In the genomic region with DNA sequence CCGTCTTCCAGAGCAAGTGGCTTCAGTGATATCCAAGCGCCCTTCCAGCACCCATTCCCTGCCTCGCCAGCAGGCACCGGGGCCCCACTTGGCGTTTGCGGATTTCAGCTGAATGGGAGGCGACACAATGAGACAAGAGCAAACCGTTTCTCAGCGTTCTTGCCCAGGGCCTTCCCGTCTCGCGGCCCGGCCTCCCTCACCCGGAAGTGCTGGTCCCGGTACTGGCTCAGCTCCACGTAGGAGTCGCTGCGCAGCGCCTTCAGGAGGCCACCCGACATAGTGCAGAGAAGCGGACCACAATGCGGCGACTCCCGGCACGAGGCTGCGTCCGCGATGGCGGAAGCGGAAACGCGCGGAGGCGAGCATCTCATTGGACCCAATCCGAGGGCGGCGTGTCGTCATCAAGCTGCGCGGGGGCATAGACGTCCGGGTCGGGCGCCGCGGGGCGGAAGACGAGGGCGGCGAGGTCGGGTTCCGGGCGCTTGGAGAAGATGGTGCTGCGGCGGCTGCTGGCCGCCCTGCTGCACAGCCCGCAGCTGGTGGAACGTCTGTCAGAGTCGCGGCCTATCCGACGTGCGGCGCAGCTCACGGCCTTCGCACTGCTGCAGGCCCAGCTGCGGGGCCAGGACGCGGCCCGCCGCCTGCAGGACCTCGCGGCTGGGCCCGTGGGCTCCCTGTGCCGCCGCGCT, we compare ENCODE assay signal across 1 cellular context.
A peak's percentile ranks its signal among the peaks of the same experiment; 100 is the strongest.
TF ChIP-seq lines count a peak whose summit lies in the region.

Gene NCBP2 (minus strand): TSS at position 303 of the 689 bp plus-strand sequence. CDS start 25 bp downstream, at position 278.

TF ChIP-seq in HEK293, 187 proteins besides CTCF, POLR2A, EP300 and RAD21 (continued from another document and continues in another):
- TF ChIP-seq PRDM2 (tag by site-specific recombination; IDR thresholded peaks at IDR 0.05; ENCODE audit: borderline replicate concordance) = no peak
- peak; percentile 87 for TF ChIP-seq ZFHX2 (tag by site-specific recombination; conservative IDR thresholded peaks at IDR 0.05)
- TF ChIP-seq EGR2 (tag by site-specific recombination; IDR thresholded peaks at IDR 0.05; ENCODE audit: low read depth) = peak; percentile 58
- no peak for TF ChIP-seq ZNF596 (tag by site-specific recombination; IDR thresholded peaks at IDR 0.05)
- TF ChIP-seq ZNF549 (tag by site-specific recombination; IDR thresholded peaks at IDR 0.05) = no peak
- no peak for TF ChIP-seq ZNF558 (tag by site-specific recombination; IDR thresholded peaks at IDR 0.05)
- peak; percentile 68 for TF ChIP-seq ZNF341 (tag by site-specific recombination; IDR thresholded peaks at IDR 0.05; ENCODE audit: low read depth)
- TF ChIP-seq ZNF350 (tag by site-specific recombination; IDR thresholded peaks at IDR 0.05) = no peak
- TF ChIP-seq ZNF692 (tag by site-specific recombination; IDR thresholded peaks at IDR 0.05) = no peak; the same call in none of the 2 replicates
- TF ChIP-seq WT1 (tag by site-specific recombination; IDR thresholded peaks at IDR 0.05) = no peak; the same call in 1 of the 2 replicates
- TF ChIP-seq GLI2 (tag by site-specific recombination; IDR thresholded peaks at IDR 0.05; ENCODE audit: borderline replicate concordance, low read depth) = no peak
- TF ChIP-seq, protein P1, sequence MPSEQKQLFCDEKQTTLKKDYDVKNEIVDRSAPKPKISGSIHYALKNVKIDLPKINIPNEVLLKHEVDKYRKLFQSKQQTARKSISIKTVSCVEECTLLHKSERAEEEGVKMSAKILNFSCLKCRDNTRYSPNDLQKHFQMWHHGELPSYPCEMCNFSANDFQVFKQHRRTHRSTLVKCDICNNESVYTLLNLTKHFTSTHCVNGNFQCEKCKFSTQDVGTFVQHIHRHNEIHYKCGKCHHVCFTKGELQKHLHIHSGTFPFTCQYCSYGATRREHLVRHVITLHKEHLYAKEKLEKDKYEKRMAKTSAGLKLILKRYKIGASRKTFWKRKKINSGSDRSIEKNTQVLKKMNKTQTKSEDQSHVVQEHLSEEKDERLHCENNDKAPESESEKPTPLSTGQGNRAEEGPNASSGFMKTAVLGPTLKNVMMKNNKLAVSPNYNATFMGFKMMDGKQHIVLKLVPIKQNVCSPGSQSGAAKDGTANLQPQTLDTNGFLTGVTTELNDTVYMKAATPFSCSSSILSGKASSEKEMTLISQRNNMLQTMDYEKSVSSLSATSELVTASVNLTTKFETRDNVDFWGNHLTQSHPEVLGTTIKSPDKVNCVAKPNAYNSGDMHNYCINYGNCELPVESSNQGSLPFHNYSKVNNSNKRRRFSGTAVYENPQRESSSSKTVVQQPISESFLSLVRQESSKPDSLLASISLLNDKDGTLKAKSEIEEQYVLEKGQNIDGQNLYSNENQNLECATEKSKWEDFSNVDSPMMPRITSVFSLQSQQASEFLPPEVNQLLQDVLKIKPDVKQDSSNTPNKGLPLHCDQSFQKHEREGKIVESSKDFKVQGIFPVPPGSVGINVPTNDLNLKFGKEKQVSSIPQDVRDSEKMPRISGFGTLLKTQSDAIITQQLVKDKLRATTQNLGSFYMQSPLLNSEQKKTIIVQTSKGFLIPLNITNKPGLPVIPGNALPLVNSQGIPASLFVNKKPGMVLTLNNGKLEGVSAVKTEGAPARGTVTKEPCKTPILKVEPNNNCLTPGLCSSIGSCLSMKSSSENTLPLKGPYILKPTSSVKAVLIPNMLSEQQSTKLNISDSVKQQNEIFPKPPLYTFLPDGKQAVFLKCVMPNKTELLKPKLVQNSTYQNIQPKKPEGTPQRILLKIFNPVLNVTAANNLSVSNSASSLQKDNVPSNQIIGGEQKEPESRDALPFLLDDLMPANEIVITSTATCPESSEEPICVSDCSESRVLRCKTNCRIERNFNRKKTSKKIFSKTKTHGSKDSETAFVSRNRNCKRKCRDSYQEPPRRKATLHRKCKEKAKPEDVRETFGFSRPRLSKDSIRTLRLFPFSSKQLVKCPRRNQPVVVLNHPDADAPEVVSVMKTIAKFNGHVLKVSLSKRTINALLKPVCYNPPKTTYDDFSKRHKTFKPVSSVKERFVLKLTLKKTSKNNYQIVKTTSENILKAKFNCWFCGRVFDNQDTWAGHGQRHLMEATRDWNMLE (tag by site-specific recombination; conservative IDR thresholded peaks at IDR 0.05; ENCODE audit: low read depth) = peak; percentile 94
- TF ChIP-seq KLF10 (tag by site-specific recombination; IDR thresholded peaks at IDR 0.05) = no peak
- TF ChIP-seq ZNF560 (tag by site-specific recombination; IDR thresholded peaks at IDR 0.05; ENCODE audit: borderline replicate concordance) = no peak
- no peak for TF ChIP-seq OVOL3 (tag by site-specific recombination; IDR thresholded peaks at IDR 0.05)
- 0 out of 2 replicates have a peak, but pooled peaks have one; percentile 62 for TF ChIP-seq ZNF324 (tag by site-specific recombination; IDR thresholded peaks at IDR 0.05)
- peak; percentile 66 for TF ChIP-seq GLIS2 (tag by site-specific recombination; IDR thresholded peaks at IDR 0.05)
- TF ChIP-seq, protein P2, sequence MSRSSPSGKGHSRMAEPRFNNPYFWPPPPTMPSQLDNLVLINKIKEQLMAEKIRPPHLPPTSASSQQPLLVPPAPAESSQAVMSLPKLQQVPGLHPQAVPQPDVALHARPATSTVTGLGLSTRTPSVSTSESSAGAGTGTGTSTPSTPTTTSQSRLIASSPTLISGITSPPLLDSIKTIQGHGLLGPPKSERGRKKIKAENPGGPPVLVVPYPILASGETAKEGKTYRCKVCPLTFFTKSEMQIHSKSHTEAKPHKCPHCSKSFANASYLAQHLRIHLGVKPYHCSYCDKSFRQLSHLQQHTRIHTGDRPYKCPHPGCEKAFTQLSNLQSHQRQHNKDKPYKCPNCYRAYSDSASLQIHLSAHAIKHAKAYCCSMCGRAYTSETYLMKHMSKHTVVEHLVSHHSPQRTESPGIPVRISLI (tag by site-specific recombination; IDR thresholded peaks at IDR 0.05) = no peak
- no peak for TF ChIP-seq ZSCAN16 (tag by site-specific recombination; IDR thresholded peaks at IDR 0.05)
- TF ChIP-seq ZNF138 (tag by site-specific recombination; IDR thresholded peaks at IDR 0.05; ENCODE audit: borderline replicate concordance) = no peak
- no peak for TF ChIP-seq ZNF26 (tag by site-specific recombination; IDR thresholded peaks at IDR 0.05)
- TF ChIP-seq ZNF354C (tag by site-specific recombination; IDR thresholded peaks at IDR 0.05; ENCODE audit: borderline replicate concordance, low read depth) = no peak
- no peak for TF ChIP-seq ZBTB48 (tag by site-specific recombination; IDR thresholded peaks at IDR 0.05)
- no peak for TF ChIP-seq ZNF274 (IDR thresholded peaks at IDR 0.05; ENCODE audit: low read length)
- TF ChIP-seq ZNF274 (tag by site-specific recombination; IDR thresholded peaks at IDR 0.05; ENCODE audit: borderline replicate concordance) = no peak
- TF ChIP-seq, protein P3, sequence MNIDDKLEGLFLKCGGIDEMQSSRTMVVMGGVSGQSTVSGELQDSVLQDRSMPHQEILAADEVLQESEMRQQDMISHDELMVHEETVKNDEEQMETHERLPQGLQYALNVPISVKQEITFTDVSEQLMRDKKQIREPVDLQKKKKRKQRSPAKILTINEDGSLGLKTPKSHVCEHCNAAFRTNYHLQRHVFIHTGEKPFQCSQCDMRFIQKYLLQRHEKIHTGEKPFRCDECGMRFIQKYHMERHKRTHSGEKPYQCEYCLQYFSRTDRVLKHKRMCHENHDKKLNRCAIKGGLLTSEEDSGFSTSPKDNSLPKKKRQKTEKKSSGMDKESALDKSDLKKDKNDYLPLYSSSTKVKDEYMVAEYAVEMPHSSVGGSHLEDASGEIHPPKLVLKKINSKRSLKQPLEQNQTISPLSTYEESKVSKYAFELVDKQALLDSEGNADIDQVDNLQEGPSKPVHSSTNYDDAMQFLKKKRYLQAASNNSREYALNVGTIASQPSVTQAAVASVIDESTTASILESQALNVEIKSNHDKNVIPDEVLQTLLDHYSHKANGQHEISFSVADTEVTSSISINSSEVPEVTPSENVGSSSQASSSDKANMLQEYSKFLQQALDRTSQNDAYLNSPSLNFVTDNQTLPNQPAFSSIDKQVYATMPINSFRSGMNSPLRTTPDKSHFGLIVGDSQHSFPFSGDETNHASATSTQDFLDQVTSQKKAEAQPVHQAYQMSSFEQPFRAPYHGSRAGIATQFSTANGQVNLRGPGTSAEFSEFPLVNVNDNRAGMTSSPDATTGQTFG (tag by site-specific recombination; IDR thresholded peaks at IDR 0.05; ENCODE audit: borderline replicate concordance) = no peak
- no peak for TF ChIP-seq ZNF791 (tag by site-specific recombination; IDR thresholded peaks at IDR 0.05)
- TF ChIP-seq SP3 (tag by site-specific recombination; IDR thresholded peaks at IDR 0.05) = peak; percentile 65
- no peak for TF ChIP-seq ZNF223 (tag by site-specific recombination; IDR thresholded peaks at IDR 0.05)
- TF ChIP-seq ZNF473 (tag by site-specific recombination; IDR thresholded peaks at IDR 0.05) = no peak
- no peak for TF ChIP-seq ZNF561 (tag by site-specific recombination; IDR thresholded peaks at IDR 0.05; ENCODE audit: borderline replicate concordance)
- no peak for TF ChIP-seq ZNF548 (tag by site-specific recombination; IDR thresholded peaks at IDR 0.05)
- no peak for TF ChIP-seq GLI4 (tag by site-specific recombination; IDR thresholded peaks at IDR 0.05)
- no peak for TF ChIP-seq ZNF621 (tag by site-specific recombination; IDR thresholded peaks at IDR 0.05)
- 0 out of 2 replicates have a peak, but pooled peaks have one; percentile 29 for TF ChIP-seq HOXC10 (CRISPR knock-in tag; IDR thresholded peaks at IDR 0.05)
- TF ChIP-seq ZFP69B (tag by site-specific recombination; IDR thresholded peaks at IDR 0.05) = peak; percentile 63; the same call in 1 of the 2 replicates
- no peak; the same call in 1 of the 2 replicates for TF ChIP-seq YY2 (tag by site-specific recombination; IDR thresholded peaks at IDR 0.05)
- TF ChIP-seq SETDB1 (IDR thresholded peaks at IDR 0.05; ENCODE audit: insufficient read length, low read length) = no peak
- no peak for TF ChIP-seq ZNF214 (tag by site-specific recombination; IDR thresholded peaks at IDR 0.05; ENCODE audit: borderline replicate concordance)
